ENCODE assay signal across 18 cellular contexts in genomic region chr6:16089232-16089843, GRCh38. TPM values are rescaled to one million over a fixed set of nuclear protein-coding genes. Genes with fewer than 3 reads are reported as not detected.
DNase-seq lines count a peak whose midpoint lies in the region; ATAC-seq and TF ChIP-seq lines count a peak whose summit lies in the region.
"Had no signal": no experiment of that assay in that cellular context is flagged by ENCODE, and none has a peak within 500 bp of the region (broad histone marks: within the 10 kb centered on the region; RNA-seq: fewer than 3 reads in every experiment).

No MANE protein-coding gene starts in this region.

- H3K27ac ChIP-seq in RWPE1 = no peak overlapping the region
- H3K27ac ChIP-seq: heart left ventricle had no signal

- POLR2A ChIA-PET in RWPE1 (lab: Yijun Ruan, JAX; ENCODE audit: low non-redundant PET) = no interaction called here

- H3K4me1 Mint-ChIP-seq in activated T-cell treated with anti-CD3 and anti-CD28 coated beads, Interleukin-2, amount 50 U/mL, for 24 hours (ENCODE audit: low read depth) = peaks cover 3% of the 10 kb centered on the region
- H3K4me1 Mint-ChIP-seq in activated T-cell treated with anti-CD3 and anti-CD28 coated beads, Interleukin-2, amount 50 U/mL, for 72 hours (ENCODE audit: low read depth) = no peaks in the 10 kb centered on the region
- no peaks in the 10 kb centered on the region for H3K4me1 Mint-ChIP-seq in stimulated activated naive CD8-positive, alpha-beta T cell treated with anti-CD3 and anti-CD28 coated beads, Interleukin-15, amount 100 ng/mL, for 72 hours
- H3K4me1 Mint-ChIP-seq: memory B cell had no signal

- H3K9me3 Mint-ChIP-seq in activated T-cell treated with anti-CD3 and anti-CD28 coated beads, Interleukin-2, amount 50 U/mL, for 24 hours = no peaks in the 10 kb centered on the region
- no peaks in the 10 kb centered on the region for H3K9me3 Mint-ChIP-seq in activated T-cell treated with anti-CD3 and anti-CD28 coated beads, Interleukin-2, amount 50 U/mL, for 72 hours
- no peaks in the 10 kb centered on the region for H3K9me3 Mint-ChIP-seq in stimulated activated naive CD8-positive, alpha-beta T cell treated with anti-CD3 and anti-CD28 coated beads, Interleukin-15, amount 100 ng/mL, for 72 hours
- H3K9me3 Mint-ChIP-seq: activated CD4-positive, alpha-beta T cell treated with anti-CD3 and anti-CD28 coated beads, Interleukin-2, amount 10 ng/mL, durations not matched to agents 24 days and 14 days; activated T-helper 1 cell treated with anti-CD3 and anti-CD28 coated beads, Interleukin-12 subunit alpha, Interleukin-12 subunit beta, Interleukin-2, Interleukin-4 antibody, amounts not matched to agents 30 ng/mL and 10 ng/mL and 1 ng/mL, durations not matched to agents 14 hours and 24 hours and 36 hours; memory B cell; natural killer cell treated with Interleukin-12 subunit alpha and Interleukin-12 subunit beta and Interleukin-15 and Interleukin-18, amount 100 ng/mL, for 72 hours had no signal

- no peak for DNase-seq in activated T-cell treated with anti-CD3 and anti-CD28 coated beads, Interleukin-2, amount 50 U/mL, for 24 hours
- no peak for DNase-seq in activated T-cell treated with anti-CD3 and anti-CD28 coated beads, Interleukin-2, amount 50 U/mL, for 1 hour
- DNase-seq in activated T-cell treated with anti-CD3 and anti-CD28 coated beads, Interleukin-2, amount 50 U/mL, for 72 hours = peak in 1 of 2 donors; percentile 23
- peak; percentile 22 for DNase-seq in fibroblast of pulmonary artery (ENCODE audit: low read depth)
- DNase-seq in stimulated activated naive CD8-positive, alpha-beta T cell treated with anti-CD3 and anti-CD28 coated beads, Interleukin-15, amount 100 ng/mL, for 72 hours = no peak
- DNase-seq in NCI-H1436 treated with DMSO at 0.1 percent for 48 hours (lab: John Stamatoyannopoulos, UW) = no peak
- DNase-seq in RWPE1 (ENCODE audit: low spot score) = no peak
- DNase-seq: activated CD4-positive, alpha-beta T cell treated with anti-CD3 and anti-CD28 coated beads, Interleukin-2, amount 10 ng/mL, durations not matched to agents 24 days and 14 days; amygdala; heart left ventricle; NCI-H187 treated with DMSO at 0.1 percent for 48 hours; stimulated activated naive CD4-positive, alpha-beta T cell treated with Interleukin-2 at 50 U/mL for 16 hours; T-helper 9 cell had no signal

- peaks cover 7% of the 10 kb centered on the region for H3K27me3 Mint-ChIP-seq in activated T-cell treated with anti-CD3 and anti-CD28 coated beads, Interleukin-2, amount 50 U/mL, for 24 hours
- peaks cover 13% of the 10 kb centered on the region for H3K27me3 Mint-ChIP-seq in activated T-cell treated with anti-CD3 and anti-CD28 coated beads, Interleukin-2, amount 50 U/mL, for 72 hours (ENCODE audit: low read depth)
- H3K27me3 Mint-ChIP-seq in stimulated activated naive CD8-positive, alpha-beta T cell treated with anti-CD3 and anti-CD28 coated beads, Interleukin-15, amount 100 ng/mL, for 72 hours = no peaks in the 10 kb centered on the region
- H3K27me3 Mint-ChIP-seq: activated CD4-positive, alpha-beta T cell treated with anti-CD3 and anti-CD28 coated beads, Interleukin-2, amount 10 ng/mL, durations not matched to agents 24 days and 14 days; progenitor cell of endocrine pancreas had no signal

- no peak overlapping the region for H3K4me3 ChIP-seq in fibroblast of pulmonary artery (replicated peaks; ENCODE audit: low read depth, low read length)
- H3K4me3 ChIP-seq: heart left ventricle had no signal

- ATAC-seq in activated T-cell treated with anti-CD3 and anti-CD28 coated beads, Interleukin-2, amount 50 U/mL, for 72 hours (replicated peaks in 1 of 2) = peak; percentile 90 to 95
- ATAC-seq in stimulated activated naive CD8-positive, alpha-beta T cell treated with anti-CD3 and anti-CD28 coated beads, Interleukin-15, amount 100 ng/mL, for 72 hours = peak; percentile 33
- no peak for ATAC-seq in HG03175 (IDR thresholded peaks at IDR 0.05; ENCODE audit: unreplicated experiment)
- ATAC-seq: heart left ventricle had no signal

- no peak overlapping the region for H3K4me3 Mint-ChIP-seq in activated T-cell treated with anti-CD3 and anti-CD28 coated beads, Interleukin-2, amount 50 U/mL, for 24 hours
- peak overlapping the region in 1 of 2 donors; percentile 12 for H3K4me3 Mint-ChIP-seq in activated T-cell treated with anti-CD3 and anti-CD28 coated beads, Interleukin-2, amount 50 U/mL, for 72 hours
- no peak overlapping the region for H3K4me3 Mint-ChIP-seq in stimulated activated naive CD8-positive, alpha-beta T cell treated with anti-CD3 and anti-CD28 coated beads, Interleukin-15, amount 100 ng/mL, for 72 hours
- H3K4me3 Mint-ChIP-seq: activated CD4-positive, alpha-beta T cell treated with anti-CD3 and anti-CD28 coated beads, Interleukin-2, amount 10 ng/mL, durations not matched to agents 24 days and 14 days; activated T-helper 1 cell treated with anti-CD3 and anti-CD28 coated beads, Interleukin-12 subunit alpha, Interleukin-12 subunit beta, Interleukin-2, Interleukin-4 antibody, amounts not matched to agents 30 ng/mL and 10 ng/mL and 1 ng/mL, durations not matched to agents 14 hours and 24 hours and 36 hours; memory B cell; natural killer cell treated with Interleukin-12 subunit alpha and Interleukin-12 subunit beta and Interleukin-15 and Interleukin-18, amount 100 ng/mL, for 72 hours had no signal

- CTCF ChIA-PET in RWPE1 (lab: Yijun Ruan, JAX) = interaction anchor here (0.6 kb wide), 1 partner anchor 245 kb away, joined by 4 read pairs; no protein-coding TSS in a partner anchor

- peak overlapping the region; percentile 56 for H3K27ac Mint-ChIP-seq in activated T-cell treated with anti-CD3 and anti-CD28 coated beads, Interleukin-2, amount 50 U/mL, for 24 hours
- H3K27ac Mint-ChIP-seq in activated T-cell treated with anti-CD3 and anti-CD28 coated beads, Interleukin-2, amount 50 U/mL, for 72 hours = no peak overlapping the region
- peak overlapping the region in 1 of 2 donors; percentile 54 for H3K27ac Mint-ChIP-seq in stimulated activated naive CD8-positive, alpha-beta T cell treated with anti-CD3 and anti-CD28 coated beads, Interleukin-15, amount 100 ng/mL, for 72 hours
- H3K27ac Mint-ChIP-seq: activated CD4-positive, alpha-beta T cell treated with anti-CD3 and anti-CD28 coated beads, Interleukin-2, amount 10 ng/mL, durations not matched to agents 24 days and 14 days; activated T-helper 1 cell treated with anti-CD3 and anti-CD28 coated beads, Interleukin-12 subunit alpha, Interleukin-12 subunit beta, Interleukin-2, Interleukin-4 antibody, amounts not matched to agents 30 ng/mL and 10 ng/mL and 1 ng/mL, durations not matched to agents 14 hours and 24 hours and 36 hours; memory B cell; natural killer cell treated with Interleukin-12 subunit alpha and Interleukin-12 subunit beta and Interleukin-15 and Interleukin-18, amount 100 ng/mL, for 72 hours; progenitor cell of endocrine pancreas had no signal

- TF ChIP-seq CTCF in fibroblast of pulmonary artery (IDR thresholded peaks at IDR 0.05; ENCODE audit: low read length, missing control alignments) (no peak), RWPE1 (conservative IDR thresholded peaks at IDR 0.05; ENCODE audit: low read depth) (no peak)

- no peaks in the 10 kb centered on the region for H3K36me3 Mint-ChIP-seq in activated T-cell treated with anti-CD3 and anti-CD28 coated beads, Interleukin-2, amount 50 U/mL, for 24 hours (ENCODE audit: low read depth)
- H3K36me3 Mint-ChIP-seq in activated T-cell treated with anti-CD3 and anti-CD28 coated beads, Interleukin-2, amount 50 U/mL, for 72 hours (ENCODE audit: insufficient read depth in 2 of 2) = no peaks in the 10 kb centered on the region
- H3K36me3 Mint-ChIP-seq: natural killer cell treated with Interleukin-12 subunit alpha and Interleukin-12 subunit beta and Interleukin-15 and Interleukin-18, amount 100 ng/mL, for 72 hours had no signal

RNA-seq across cellular contexts. Expression of gene MYLIP, which starts 39.5 kb away (rescaled TPM):
- total RNA-seq in activated T-cell treated with anti-CD3 and anti-CD28 coated beads, Interleukin-2, amount 50 U/mL, for 72 hours = 10 to 100 TPM; 16.0 to 19.1 TPM
